ENCODE assay signal across 18 cellular contexts in genomic region chr14:54747616-54748015, GRCh38.
DNase-seq lines count a peak whose midpoint lies in the region; ATAC-seq and TF ChIP-seq lines count a peak whose summit lies in the region.
"Had no signal": no experiment of that assay in that cellular context is flagged by ENCODE, and none has a peak within 500 bp of the region (broad histone marks: within the 10 kb centered on the region; RNA-seq: fewer than 3 reads in every experiment).

No MANE protein-coding gene starts in this region.

- TF ChIP-seq CTCF in right atrium auricular region (IDR thresholded peaks at IDR 0.05), result no peak
- TF ChIP-seq CTCF in heart left ventricle (IDR thresholded peaks at IDR 0.05), result no peak

- no peaks in the 10 kb centered on the region for H3K4me1 ChIP-seq in right atrium auricular region
- H3K4me1 ChIP-seq in heart left ventricle, result peaks cover 0 to 40% (median 6%) of the 10 kb centered on the region in 12 donors
- H3K4me1 ChIP-seq in mesenchymal stem cell (ENCODE audit: control insufficient read depth, insufficient read depth, low read depth, low read length), result no peaks in the 10 kb centered on the region
- H3K4me1 ChIP-seq: A549, HAP-1 had no signal

- no peak overlapping the region for H3K18ac ChIP-seq in mesenchymal stem cell (ENCODE audit: low read depth in 1 of 2, low read length in 2 of 2)

- H2AFZ ChIP-seq in mesenchymal stem cell (ENCODE audit: low read depth, low read length), result no peak overlapping the region
- H2AFZ ChIP-seq: GM23248 had no signal

- H3K9me3 ChIP-seq in right atrium auricular region (no peaks in the 10 kb centered on the region), heart left ventricle (no peaks in the 10 kb centered on the region), mesenchymal stem cell (ENCODE audit: control insufficient read depth, low read length) (no peaks in the 10 kb centered on the region)
- H3K9me3 ChIP-seq: A549, HAP-1 had no signal

- no peak overlapping the region for H3K14ac ChIP-seq in mesenchymal stem cell (ENCODE audit: low read length in 2 of 2)

- intact Hi-C loops in heart left ventricle (cut with DNase I), result no loop called here

- no peak for TF ChIP-seq POLR2A in heart left ventricle (IDR thresholded peaks at IDR 0.05)

- H4K8ac ChIP-seq in mesenchymal stem cell (ENCODE audit: low read length), result no peak overlapping the region

- H3K4me3 ChIP-seq in right atrium auricular region (no peak overlapping the region), heart left ventricle (no peak overlapping the region), mesenchymal stem cell (ENCODE audit: insufficient read depth in 1 of 2, low read depth in 1 of 2, low read length in 2 of 2) (no peak overlapping the region)
- H3K4me3 ChIP-seq: A549; BLaER1 treated with 17β-estradiol and CSF1 and Interleukin-3, amounts not matched to agents 10 nM and 100 nM; GM23248; HAP-1 had no signal

- peak; percentile 4 for DNase-seq in right atrium auricular region (ENCODE audit: low spot score)
- DNase-seq in heart left ventricle, result no peak
- peak; percentile 25 for DNase-seq in mesenchymal stem cell
- DNase-seq in activated CD4-positive, alpha-beta T cell treated with anti-CD3 and anti-CD28 coated beads for 1 hour, result no peak
- DNase-seq in medulla oblongata (ENCODE audit: extremely low spot score), result no peak
- DNase-seq: Calu3, DMS79 treated with DMSO at 0.1 percent for 48 hours, GM23248, IMR-90, KBM-7 had no signal

- no peak overlapping the region for H4K91ac ChIP-seq in mesenchymal stem cell (ENCODE audit: low read length)

- H3K27me3 ChIP-seq in right atrium auricular region (no peaks in the 10 kb centered on the region), heart left ventricle (no peaks in the 10 kb centered on the region), mesenchymal stem cell (ENCODE audit: control insufficient read depth in 1 of 2, insufficient read depth in 1 of 2, low read length in 2 of 2) (no peaks in the 10 kb centered on the region)
- H3K27me3 ChIP-seq: BLaER1 treated with 17β-estradiol and CSF1 and Interleukin-3, amounts not matched to agents 10 nM and 100 nM had no signal

- H3K4me2 ChIP-seq in mesenchymal stem cell (ENCODE audit: low read length, poor library complexity, severe bottlenecking), result no peak overlapping the region
- H3K4me2 ChIP-seq: A549; BLaER1 treated with 17β-estradiol and CSF1 and Interleukin-3, amounts not matched to agents 10 nM and 100 nM had no signal

- no peak overlapping the region for H2BK120ac ChIP-seq in mesenchymal stem cell (ENCODE audit: low read depth, low read length)

- H3K27ac ChIP-seq in right atrium auricular region (no peak overlapping the region), heart left ventricle (no peak overlapping the region), mesenchymal stem cell (ENCODE audit: low read length, poor library complexity, severe bottlenecking) (no peak overlapping the region)
- H3K27ac ChIP-seq: 22Rv1; A549; BLaER1 treated with 17β-estradiol and CSF1 and Interleukin-3, amounts not matched to agents 10 nM and 100 nM; GM23248; HL-60 had no signal

- no peak overlapping the region for H2BK5ac ChIP-seq in mesenchymal stem cell (ENCODE audit: low read depth, low read length, poor library complexity, severe bottlenecking)

- H3K79me1 ChIP-seq in mesenchymal stem cell (replicated peaks; ENCODE audit: low read length, poor library complexity, severe bottlenecking), result peaks cover 44% of the 10 kb centered on the region

- no peak overlapping the region for H3K4ac ChIP-seq in mesenchymal stem cell (ENCODE audit: low read depth in 1 of 2, low read length in 2 of 2)

- no peak overlapping the region for H3K23ac ChIP-seq in mesenchymal stem cell (ENCODE audit: low read length in 2 of 2)

- no peak overlapping the region for H2BK15ac ChIP-seq in mesenchymal stem cell (ENCODE audit: low read depth, poor library complexity, severe bottlenecking)

- 91 to 100% (median 93%) methylated on average over 1 of the region's 1 CpG for WGBS in heart left ventricle, 4 donors
- no CpG with 5 or more reads among the region's 1 CpG for WGBS in mesenchymal stem cell

- no peak overlapping the region for H2AK5ac ChIP-seq in mesenchymal stem cell (ENCODE audit: low read length, severe bottlenecking)

- peaks cover 36% of the 10 kb centered on the region for H3K36me3 ChIP-seq in right atrium auricular region
- peaks cover 0 to 51% (median 23%) of the 10 kb centered on the region in 9 donors for H3K36me3 ChIP-seq in heart left ventricle
- H3K36me3 ChIP-seq in mesenchymal stem cell (ENCODE audit: control insufficient read depth in 1 of 2, insufficient read depth in 2 of 2, low read depth in 1 of 2, low read length in 2 of 2), result peaks cover 27 to 60% of the 10 kb centered on the region in 2 experiments

- H3K9ac ChIP-seq in mesenchymal stem cell (ENCODE audit: low read length), result no peak overlapping the region
- H3K9ac ChIP-seq: BLaER1 treated with 17β-estradiol and CSF1 and Interleukin-3, amounts not matched to agents 10 nM and 100 nM; GM23248 had no signal

- H2BK12ac ChIP-seq in mesenchymal stem cell (ENCODE audit: low read length in 2 of 2), result no peak overlapping the region

- ATAC-seq in heart left ventricle, result no peak
- peak; percentile 35; the same call in 2 of the 3 replicates for ATAC-seq in SK-N-SH treated with all-trans-retinoic acid at 6 μM for 48 hours
- ATAC-seq in HG03342 (IDR thresholded peaks at IDR 0.05; ENCODE audit: unreplicated experiment), result no peak
- ATAC-seq: A549; CD8-positive, alpha-beta T cell had no signal

TF ChIP-seq in SK-N-SH treated with all-trans-retinoic acid at 6 μM for 48 hours, 23 proteins besides CTCF, POLR2A, EP300 and RAD21:
- TF ChIP-seq CSRNP3 (CRISPR knock-in tag; IDR thresholded peaks at IDR 0.05) (no peak), ZNF8 (CRISPR knock-in tag; IDR thresholded peaks at IDR 0.05) (no peak), ISL1 (CRISPR knock-in tag; IDR thresholded peaks at IDR 0.05) (no peak), TOX (CRISPR knock-in tag; IDR thresholded peaks at IDR 0.05; ENCODE audit: borderline replicate concordance) (no peak), ZFP3 (CRISPR knock-in tag; IDR thresholded peaks at IDR 0.05) (no peak), PATZ1 (CRISPR knock-in tag; IDR thresholded peaks at IDR 0.05; ENCODE audit: borderline replicate concordance) (no peak), CSDC2 (CRISPR knock-in tag; IDR thresholded peaks at IDR 0.05) (no peak), ESRRG (CRISPR knock-in tag; IDR thresholded peaks at IDR 0.05) (no peak), BACH2 (CRISPR knock-in tag; IDR thresholded peaks at IDR 0.05; ENCODE audit: borderline replicate concordance) (no peak), TSHZ2 (CRISPR knock-in tag; IDR thresholded peaks at IDR 0.05) (no peak), TCF4 (CRISPR knock-in tag; IDR thresholded peaks at IDR 0.05; ENCODE audit: borderline replicate concordance) (no peak)

Comparison
In these comparisons a context has a peak if more than half of its experiments do, and no peak if none do; other contexts are left out.
1. DNase-seq: peak in right atrium auricular region (single experiment) and mesenchymal stem cell (single experiment); none in heart left ventricle (0 of 5), activated CD4-positive, alpha-beta T cell treated with anti-CD3 and anti-CD28 coated beads for 1 hour (single experiment) and medulla oblongata (single experiment).